21 cellular contexts compared by ENCODE assay signal in the genomic region with DNA sequence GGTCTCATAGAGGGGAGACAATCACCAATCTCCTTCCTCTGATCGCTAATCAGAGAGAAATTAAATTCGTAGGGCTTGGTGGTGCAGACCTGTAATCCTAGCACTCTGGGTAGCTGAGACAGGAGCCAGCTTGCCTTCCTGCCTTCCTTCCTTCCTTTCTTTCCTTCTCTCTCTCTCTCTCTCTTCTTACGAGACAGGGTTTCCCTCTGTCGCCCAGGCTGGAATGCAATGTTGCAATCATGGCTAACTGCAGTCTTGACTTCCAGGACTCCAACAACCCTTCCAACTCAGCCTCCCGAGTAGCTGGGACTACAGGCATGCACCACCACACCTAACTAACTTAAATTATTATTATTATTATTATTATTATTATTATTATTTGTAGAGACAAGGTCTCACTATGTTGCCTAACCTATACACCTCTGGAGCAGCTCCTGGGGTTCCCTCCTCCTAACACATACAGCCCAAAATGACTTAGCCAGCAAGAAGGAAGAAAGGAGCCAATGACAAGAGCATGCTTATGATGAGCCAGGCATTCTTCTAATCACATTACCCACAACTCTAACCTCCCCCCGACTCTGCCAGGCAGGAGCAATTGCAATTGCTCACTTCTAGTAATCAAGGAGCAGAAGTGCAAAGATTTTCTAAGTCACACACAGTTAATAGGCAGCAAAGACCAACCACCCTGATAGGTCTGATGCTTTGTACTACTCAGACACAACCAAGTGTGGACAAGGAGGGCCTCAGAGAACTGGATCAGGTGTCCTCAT.
DNase-seq lines count a peak whose midpoint lies in the region; ATAC-seq and TF ChIP-seq lines count a peak whose summit lies in the region.
"Had no signal": no experiment of that assay in that cellular context is flagged by ENCODE, and none has a peak within 500 bp of the region (broad histone marks: within the 10 kb centered on the region; RNA-seq: fewer than 3 reads in every experiment).

No MANE protein-coding gene starts in this region.

- H3K4me3 Mint-ChIP-seq in HFFc6, result peak overlapping the region; percentile 21; the same call in 1 of the 2 replicates
- no peak overlapping the region for H3K4me3 Mint-ChIP-seq in MCF 10A (ENCODE audit: unreplicated experiment)
- H3K4me3 Mint-ChIP-seq: activated B cell treated with CpG ODN at 0.5 μM for 24 hours; activated T-helper 17 cell treated with anti-CD3 and anti-CD28 coated beads, Interleukin-2, amount 50 U/mL, for 72 hours; CD4-positive, CD25-positive, alpha-beta regulatory T cell; mesothelial cell of epicardium had no signal

- H3K27ac ChIP-seq in foreskin keratinocyte, result peak overlapping the region; percentile 79
- peak overlapping the region; percentile 81 to 88 for H3K27ac ChIP-seq in uterus
- H3K27ac ChIP-seq: heart right ventricle, right atrium auricular region had no signal

- POLR2A ChIA-PET in MCF 10A (lab: Yijun Ruan, JAX), result interaction anchor here (1.1 to 1.6 kb wide), 9 partner anchors 11 to 136 kb away, joined by 3 to 13 read pairs (median 4); no protein-coding TSS in a partner anchor

- H3K27me3 Mint-ChIP-seq in HFFc6 (ENCODE audit: insufficient read depth) (peaks cover 1% of the 10 kb centered on the region; the same call in 1 of the 2 replicates), MCF 10A (ENCODE audit: insufficient read depth, unreplicated experiment) (no peaks in the 10 kb centered on the region)
- H3K27me3 Mint-ChIP-seq: CD4-positive, CD25-positive, alpha-beta regulatory T cell had no signal

- H3K4me1 ChIP-seq in foreskin keratinocyte, result peaks cover 40% of the 10 kb centered on the region
- H3K4me1 ChIP-seq in uterus, result no peaks in the 10 kb centered on the region

- peak; percentile 3 for ATAC-seq in foreskin keratinocyte
- no peak for ATAC-seq in HG02970 (IDR thresholded peaks at IDR 0.05; ENCODE audit: low FRiP score, unreplicated experiment)
- ATAC-seq in GM18511 (IDR thresholded peaks at IDR 0.05; ENCODE audit: unreplicated experiment), result no peak
- ATAC-seq: activated T-helper 17 cell treated with anti-CD3 and anti-CD28 coated beads, Interleukin-2, amount 50 U/mL, for 72 hours; heart right ventricle had no signal

- no peaks in the 10 kb centered on the region for H3K9me3 ChIP-seq in uterus
- H3K9me3 ChIP-seq: heart right ventricle, right atrium auricular region had no signal

- H3K27me3 ChIP-seq in foreskin keratinocyte (no peaks in the 10 kb centered on the region), uterus (no peaks in the 10 kb centered on the region)
- H3K27me3 ChIP-seq: heart right ventricle, right atrium auricular region had no signal

- H3K4me1 Mint-ChIP-seq in HFFc6 (ENCODE audit: low read depth), result peaks cover 5% of the 10 kb centered on the region
- H3K4me1 Mint-ChIP-seq in MCF 10A (ENCODE audit: insufficient read depth, unreplicated experiment), result peaks cover 20% of the 10 kb centered on the region
- H3K4me1 Mint-ChIP-seq: activated B cell treated with CpG ODN at 0.5 μM for 24 hours; activated T-helper 17 cell treated with anti-CD3 and anti-CD28 coated beads, Interleukin-2, amount 50 U/mL, for 72 hours; CD4-positive, CD25-positive, alpha-beta regulatory T cell had no signal

- peak overlapping the region; percentile 95 for H3K27ac Mint-ChIP-seq in HFFc6
- peak overlapping the region; percentile 93 for H3K27ac Mint-ChIP-seq in MCF 10A (ENCODE audit: low read depth, unreplicated experiment)
- H3K27ac Mint-ChIP-seq: activated B cell treated with CpG ODN at 0.5 μM for 24 hours; activated T-helper 17 cell treated with anti-CD3 and anti-CD28 coated beads, Interleukin-2, amount 50 U/mL, for 72 hours; CD4-positive, CD25-positive, alpha-beta regulatory T cell; mesothelial cell of epicardium had no signal

- H3K36me3 Mint-ChIP-seq in HFFc6 (ENCODE audit: low read depth) (no peaks in the 10 kb centered on the region), MCF 10A (ENCODE audit: insufficient read depth, unreplicated experiment) (no peaks in the 10 kb centered on the region)
- H3K36me3 Mint-ChIP-seq: CD4-positive, CD25-positive, alpha-beta regulatory T cell; mesothelial cell of epicardium had no signal

- intact Hi-C loops in MCF 10A (cut with micrococcal nuclease) (loop anchor here (1.0 to 5.0 kb wide), 5 partner anchors 24 to 155 kb away; a partner anchor contains a TSS), uterus (cut with DNase I; ENCODE audit: low total_unique reads) (no loop called here)

- no peaks in the 10 kb centered on the region for H3K36me3 ChIP-seq in uterus
- H3K36me3 ChIP-seq: heart right ventricle, right atrium auricular region had no signal

- TF ChIP-seq CTCF in HFFc6 (IDR thresholded peaks at IDR 0.05), result no peak
- no peak for TF ChIP-seq CTCF in MCF 10A (IDR thresholded peaks at IDR 0.05; ENCODE audit: unreplicated experiment)
- TF ChIP-seq CTCF in foreskin keratinocyte (conservative IDR thresholded peaks at IDR 0.05), result no peak
- no peak for TF ChIP-seq CTCF in uterus (IDR thresholded peaks at IDR 0.05)

- no peak overlapping the region for H3K4me3 ChIP-seq in uterus
- H3K4me3 ChIP-seq: heart right ventricle, K562, right atrium auricular region had no signal

- no peak for TF ChIP-seq POLR2A in uterus (IDR thresholded peaks at IDR 0.05)

- BruUV-seq in MCF 10A (replicated peaks; lab: Mats Ljungman, UMichigan), result no TSS peak

- no peaks in the 10 kb centered on the region for H3K9me3 Mint-ChIP-seq in HFFc6
- H3K9me3 Mint-ChIP-seq in MCF 10A (ENCODE audit: unreplicated experiment), result no peaks in the 10 kb centered on the region
- H3K9me3 Mint-ChIP-seq: activated B cell treated with CpG ODN at 0.5 μM for 24 hours; activated T-helper 17 cell treated with anti-CD3 and anti-CD28 coated beads, Interleukin-2, amount 50 U/mL, for 72 hours; mesothelial cell of epicardium had no signal

- DNase-seq in HFFc6, result peak; percentile 68
- DNase-seq in MCF 10A (ENCODE audit: unreplicated experiment), result peak; percentile 50
- DNase-seq in foreskin keratinocyte, result peak; percentile 69 to 86
- DNase-seq in uterus, result no peak
- no peak for DNase-seq in superior temporal gyrus (ENCODE audit: extremely low spot score)
- DNase-seq: activated B cell treated with CpG ODN at 0.5 μM for 24 hours; activated CD8-positive, alpha-beta memory T cell treated with anti-CD3 and anti-CD28 coated beads for 24 hours; CD4-positive, CD25-positive, alpha-beta regulatory T cell; DND-41; heart right ventricle; NCI-H2171; NCI-H774; stimulated activated CD4-positive, alpha-beta T cell treated with anti-CD3 and anti-CD28 coated beads, Interleukin-2, amount 100 ng/mL, for 24 hours; substantia nigra; T-helper 1 cell had no signal

- CTCF ChIA-PET in MCF 10A (lab: Yijun Ruan, JAX), result interaction anchor here (0.6 to 1.6 kb wide), 5 partner anchors 12 to 156 kb away, joined by 3 to 6 read pairs (median 3); no protein-coding TSS in a partner anchor

Comparison
In these comparisons a context has a peak if more than half of its experiments do, and no peak if none do; other contexts are left out.
1. DNase-seq: peak in HFFc6 (single experiment), MCF 10A (single experiment) and foreskin keratinocyte (2 of 2); none in uterus (0 of 2) and superior temporal gyrus (single experiment).